Comparison of ENCODE assay signal across 25 cellular contexts in the genomic region with DNA sequence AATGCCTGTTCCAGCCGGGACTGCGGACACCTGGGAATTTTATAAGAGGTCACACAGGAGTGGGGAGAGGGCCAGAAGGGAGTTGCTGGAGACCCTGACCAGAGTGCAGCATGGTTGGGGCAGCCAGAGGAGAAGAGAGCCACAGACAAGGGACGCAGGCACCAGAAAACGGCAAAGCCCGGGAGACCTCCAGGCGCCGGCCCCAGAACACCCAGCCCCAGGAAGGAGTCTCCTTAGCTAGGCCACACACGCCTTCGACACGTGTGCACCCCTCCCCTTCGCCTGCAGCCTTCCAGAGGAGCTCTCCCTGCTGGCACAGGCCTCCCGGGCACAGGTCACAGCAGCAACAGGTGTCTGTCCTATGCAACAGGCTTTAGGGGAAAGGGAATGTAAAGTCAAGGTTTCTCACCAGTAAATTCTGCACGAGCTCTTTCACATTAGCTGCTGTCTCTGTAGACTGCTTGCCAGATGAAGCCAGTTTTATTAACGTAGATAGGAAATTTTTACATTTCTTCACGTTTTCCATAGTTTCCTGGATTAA.
"Had no signal": no experiment of that assay in that cellular context is flagged by ENCODE, and none has a peak within 500 bp of the region (broad histone marks: within the 10 kb centered on the region; RNA-seq: fewer than 3 reads in every experiment).

No MANE protein-coding gene starts in this region.

- H3K4me3 Mint-ChIP-seq: mesothelial cell of epicardium had no signal

- H3K27me3 ChIP-seq: dorsolateral prefrontal cortex, esophagus squamous epithelium, gastrocnemius medialis, heart right ventricle, left lung had no signal

- H3K27ac ChIP-seq: coronary artery, dorsolateral prefrontal cortex, epithelial cell of prostate, esophagus squamous epithelium, gastrocnemius medialis, heart right ventricle, left lung, lower lobe of right lung had no signal

- DNase-seq: dermis blood vessel endothelial cell; dorsolateral prefrontal cortex; effector CD4-positive, alpha-beta T cell; effector memory CD4-positive, alpha-beta T cell; erythroblast; esophagus squamous epithelium; foreskin fibroblast; foreskin melanocyte; gastrocnemius medialis; glutamatergic neuron; head of caudate nucleus; heart right ventricle; hippocampal formation; left cardiac atrium; left lung; left ventricle myocardium superior; lower lobe of right lung; mesenchymal stem cell; mucosa of descending colon had no signal

- H3K9me3 Mint-ChIP-seq: mesothelial cell of epicardium had no signal

- H3K27ac Mint-ChIP-seq: mesothelial cell of epicardium had no signal

- H3K4me3 ChIP-seq: coronary artery, dorsolateral prefrontal cortex, esophagus squamous epithelium, gastrocnemius medialis, heart right ventricle, left lung, lower lobe of right lung, mucosa of descending colon had no signal

- FAIRE-seq: colon, islet of Langerhans, keratinocyte had no signal

- H3K4me1 ChIP-seq: left lung, lower lobe of right lung had no signal

- H3K9me3 ChIP-seq: esophagus squamous epithelium, gastrocnemius medialis, heart right ventricle, left lung, lower lobe of right lung, mucosa of descending colon had no signal

- H3K4me1 Mint-ChIP-seq: mesothelial cell of epicardium had no signal
